ENCODE assay signal across 23 cellular contexts in the genomic region with DNA sequence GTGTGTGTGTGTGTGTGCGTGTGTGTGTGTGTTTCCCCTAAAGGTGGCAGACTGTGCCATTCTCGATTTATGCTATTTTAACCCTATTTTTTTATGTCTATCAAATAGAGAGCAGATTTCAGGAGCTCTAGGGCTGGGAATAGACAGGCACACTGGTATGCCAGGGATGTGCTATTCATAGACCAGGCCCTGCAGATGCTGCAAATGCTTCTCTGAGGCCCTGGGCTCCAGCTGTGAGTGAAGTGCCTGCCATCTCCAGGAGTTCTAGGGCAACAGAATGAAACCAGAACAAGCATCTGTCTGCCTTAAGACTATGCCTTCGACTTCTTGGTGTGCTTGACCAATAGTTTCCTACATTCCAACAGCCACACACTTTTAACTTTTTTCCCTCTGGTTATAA.
DNase-seq lines count a peak whose midpoint lies in the region; ATAC-seq and TF ChIP-seq lines count a peak whose summit lies in the region.
"Had no signal": no experiment of that assay in that cellular context is flagged by ENCODE, and none has a peak within 500 bp of the region (broad histone marks: within the 10 kb centered on the region; RNA-seq: fewer than 3 reads in every experiment).

No MANE protein-coding gene starts in this region.

- no peak overlapping the region for H3K4ac ChIP-seq in H9 (ENCODE audit: low read depth, low read length)
- H3K4ac ChIP-seq in mesendoderm (ENCODE audit: low read depth, low read length) = no peak overlapping the region

- no peaks in the 10 kb centered on the region for H3K23me2 ChIP-seq in H9 (ENCODE audit: insufficient read length, low read depth, low read length, poor library complexity, severe bottlenecking)

- H4K20me1 ChIP-seq in H9 (ENCODE audit: control insufficient read depth, insufficient read depth, insufficient read length) = no peaks in the 10 kb centered on the region
- H4K20me1 ChIP-seq: BLaER1 had no signal

- H4K8ac ChIP-seq in H9 (replicated peaks; ENCODE audit: insufficient read length, low read depth, low read length) (no peak overlapping the region), mesendoderm (ENCODE audit: low read depth, low read length) (no peak overlapping the region)

- ATAC-seq in GM18867 (IDR thresholded peaks at IDR 0.05; ENCODE audit: unreplicated experiment) (no peak), HG03045 (IDR thresholded peaks at IDR 0.05; ENCODE audit: unreplicated experiment) (no peak)
- ATAC-seq: activated CD8-positive, alpha-beta T cell treated with anti-CD3 and anti-CD28 coated beads for 36 hours; body of pancreas had no signal

- no peaks in the 10 kb centered on the region for H3K9me3 ChIP-seq in H9 (ENCODE audit: control insufficient read depth, low read depth, low read length)
- H3K9me3 ChIP-seq: BLaER1, body of pancreas had no signal

- no peak overlapping the region for H3K14ac ChIP-seq in H9 (ENCODE audit: insufficient read depth, low read length)

- H3K36me3 Mint-ChIP-seq in H9 (ENCODE audit: insufficient read depth in 1 of 3, low read depth in 3 of 3) = no peaks in the 10 kb centered on the region
- H3K36me3 Mint-ChIP-seq in activated T-cell treated with anti-CD3 and anti-CD28 coated beads, Interleukin-2, amount 50 U/mL, for 24 hours (ENCODE audit: low read depth) = no peaks in the 10 kb centered on the region
- H3K36me3 Mint-ChIP-seq: activated naive CD4-positive, alpha-beta T cell treated with anti-CD3 and anti-CD28 coated beads, Interleukin-2, amount 50 U/mL, for 24 hours had no signal

- H3K23ac ChIP-seq in H9 (ENCODE audit: insufficient read length, low read depth, low read length) = no peak overlapping the region
- H3K23ac ChIP-seq in mesendoderm (ENCODE audit: low read length) = no peak overlapping the region

- H2BK120ac ChIP-seq in H9 (ENCODE audit: low read depth, low read length, poor library complexity, severe bottlenecking) (no peak overlapping the region), mesendoderm (ENCODE audit: low read depth, low read length) (no peak overlapping the region)

- no peak overlapping the region for H4K91ac ChIP-seq in H9 (ENCODE audit: insufficient read length, low read depth, low read length)

- H3K27me3 ChIP-seq in H9 (ENCODE audit: insufficient read depth, low read length) (no peaks in the 10 kb centered on the region), mesendoderm (ENCODE audit: insufficient read depth, low read length, poor library complexity) (no peaks in the 10 kb centered on the region)
- H3K27me3 ChIP-seq: BLaER1, body of pancreas had no signal

- H3K79me2 ChIP-seq in H9 (ENCODE audit: insufficient read depth, low read length) = no peaks in the 10 kb centered on the region
- no peaks in the 10 kb centered on the region for H3K79me2 ChIP-seq in mesendoderm (ENCODE audit: control insufficient read depth, insufficient read depth, low read length)
- H3K79me2 ChIP-seq: parathyroid adenoma had no signal

- H3K27ac ChIP-seq in H9 (ENCODE audit: insufficient read length, low read depth, low read length) = no peak overlapping the region
- H3K27ac ChIP-seq in mesendoderm (ENCODE audit: low read depth, low read length) = no peak overlapping the region
- H3K27ac ChIP-seq: BLaER1, body of pancreas, parathyroid adenoma had no signal

- DNase-seq in AG20443 (ENCODE audit: low spot score) (peak; percentile 75), H9 (peak; percentile 70), choroid plexus epithelial cell (ENCODE audit: low read depth) (peak; percentile 85), mesendoderm (peak; percentile 58), HEK293T (ENCODE audit: extremely low spot score) (no peak)
- no peak for DNase-seq in activated T-cell treated with anti-CD3 and anti-CD28 coated beads, Interleukin-2, amount 50 U/mL, for 24 hours
- DNase-seq: activated B cell treated with CpG ODN at 0.5 μM for 24 hours; activated CD8-positive, alpha-beta T cell treated with anti-CD3 and anti-CD28 coated beads for 36 hours; activated T-cell treated with anti-CD3 and anti-CD28 coated beads, Interleukin-2, amount 50 U/mL, for 48 hours; body of pancreas; GOT3; NCI-H1694 treated with DMSO at 0.1 percent for 48 hours; NCI-H446 treated with DMSO at 0.1 percent for 48 hours; SHP77; small intestine; stimulated activated CD4-positive, alpha-beta T cell treated with anti-CD3 and anti-CD28 coated beads, Interleukin-4, amount 100 ng/mL, for 24 hours; T-helper 2 cell had no signal

- H3K18ac ChIP-seq in H9 (ENCODE audit: insufficient read length, low read depth, low read length) = no peak overlapping the region
- no peak overlapping the region for H3K18ac ChIP-seq in mesendoderm (ENCODE audit: low read length)

- H3K9me3 Mint-ChIP-seq in H9 = no peaks in the 10 kb centered on the region
- H3K9me3 Mint-ChIP-seq in activated T-cell treated with anti-CD3 and anti-CD28 coated beads, Interleukin-2, amount 50 U/mL, for 24 hours = no peaks in the 10 kb centered on the region
- H3K9me3 Mint-ChIP-seq: activated B cell treated with CpG ODN at 0.5 μM for 24 hours; activated CD8-positive, alpha-beta T cell treated with anti-CD3 and anti-CD28 coated beads for 36 hours; activated naive CD4-positive, alpha-beta T cell treated with anti-CD3 and anti-CD28 coated beads, Interleukin-2, amount 50 U/mL, for 24 hours; dendritic cell treated with granulocyte-macrophage colony-stimulating factor and Interleukin-4, amounts not matched to agents 40 ng/mL and 50 ng/mL, for 4 days had no signal

- no peaks in the 10 kb centered on the region for H3K36me3 ChIP-seq in mesendoderm (ENCODE audit: control insufficient read depth, insufficient read depth, low read length)
- H3K36me3 ChIP-seq: BLaER1 had no signal

- no peak overlapping the region for H2BK15ac ChIP-seq in H9 (ENCODE audit: low read depth, low read length)
- H2BK15ac ChIP-seq in mesendoderm (replicated peaks; ENCODE audit: low read depth) = no peak overlapping the region

- POLR2A ChIA-PET in HEK293T (lab: Yijun Ruan, JAX) = no interaction called here

- H3T11ph ChIP-seq in H9 (ENCODE audit: low read length) = no peak overlapping the region

- H3K4me2 ChIP-seq in H9 (ENCODE audit: insufficient read depth, insufficient read length, low read length) (no peak overlapping the region), mesendoderm (ENCODE audit: low read length) (no peak overlapping the region)
- H3K4me2 ChIP-seq: BLaER1 had no signal

- no peak overlapping the region for H3K4me3 Mint-ChIP-seq in H9
- H3K4me3 Mint-ChIP-seq in activated T-cell treated with anti-CD3 and anti-CD28 coated beads, Interleukin-2, amount 50 U/mL, for 24 hours = no peak overlapping the region
- H3K4me3 Mint-ChIP-seq: activated B cell treated with CpG ODN at 0.5 μM for 24 hours; activated CD8-positive, alpha-beta T cell treated with anti-CD3 and anti-CD28 coated beads for 36 hours; activated naive CD4-positive, alpha-beta T cell treated with anti-CD3 and anti-CD28 coated beads, Interleukin-2, amount 50 U/mL, for 24 hours; dendritic cell treated with granulocyte-macrophage colony-stimulating factor and Interleukin-4, amounts not matched to agents 40 ng/mL and 50 ng/mL, for 4 days had no signal

- H2BK20ac ChIP-seq in H9 (ENCODE audit: low read depth, low read length, poor library complexity, severe bottlenecking) = no peak overlapping the region

- no peak overlapping the region for H2BK12ac ChIP-seq in H9 (ENCODE audit: insufficient read length, low read depth, low read length)

- H2AK5ac ChIP-seq in H9 (ENCODE audit: insufficient read length, low read length) = no peak overlapping the region
- no peak overlapping the region for H2AK5ac ChIP-seq in mesendoderm (ENCODE audit: low read length)

- H3K27ac Mint-ChIP-seq in H9 = peak overlapping the region in 1 of 3 experiments; percentile 92; a peak in 3 of 7 replicates
- no peak overlapping the region for H3K27ac Mint-ChIP-seq in activated T-cell treated with anti-CD3 and anti-CD28 coated beads, Interleukin-2, amount 50 U/mL, for 24 hours
- H3K27ac Mint-ChIP-seq: activated B cell treated with CpG ODN at 0.5 μM for 24 hours; activated CD8-positive, alpha-beta T cell treated with anti-CD3 and anti-CD28 coated beads for 36 hours; activated naive CD4-positive, alpha-beta T cell treated with anti-CD3 and anti-CD28 coated beads, Interleukin-2, amount 50 U/mL, for 24 hours; dendritic cell treated with granulocyte-macrophage colony-stimulating factor and Interleukin-4, amounts not matched to agents 40 ng/mL and 50 ng/mL, for 4 days had no signal

- no peaks in the 10 kb centered on the region for H3K27me3 Mint-ChIP-seq in H9 (ENCODE audit: low read depth)
- peaks cover 34% of the 10 kb centered on the region for H3K27me3 Mint-ChIP-seq in activated T-cell treated with anti-CD3 and anti-CD28 coated beads, Interleukin-2, amount 50 U/mL, for 24 hours

- H2BK5ac ChIP-seq in H9 (ENCODE audit: insufficient read length, low read length) = no peak overlapping the region
- no peak overlapping the region for H2BK5ac ChIP-seq in mesendoderm (ENCODE audit: low read length)

- no CpG with 5 or more reads among the region's 3 CpGs for WGBS in H9 (ENCODE audit: extremely low coverage, insufficient read length, low lambda C conversion rate)
- no CpG with 5 or more reads among the region's 3 CpGs for WGBS in mesendoderm (ENCODE audit: extremely low coverage, insufficient coverage, low lambda C conversion rate)

- H3K4me3 ChIP-seq in choroid plexus epithelial cell (ENCODE audit: low read depth, low read length) (no peak overlapping the region), mesendoderm (ENCODE audit: low read length) (no peak overlapping the region)
- H3K4me3 ChIP-seq: BLaER1, body of pancreas had no signal

- CTCF ChIA-PET in HEK293T (lab: Yijun Ruan, JAX) = no interaction called here

- H3K9ac ChIP-seq in H9 (ENCODE audit: extremely low read depth, insufficient read length, low read length) (no peak overlapping the region), mesendoderm (ENCODE audit: low read length) (no peak overlapping the region)
- H3K9ac ChIP-seq: BLaER1, parathyroid adenoma had no signal

- H3K4me1 ChIP-seq in H9 (ENCODE audit: insufficient read depth, low read length) (peaks cover 12% of the 10 kb centered on the region; the same call in 1 of the 2 replicates), mesendoderm (ENCODE audit: control insufficient read depth, low read depth, low read length) (no peaks in the 10 kb centered on the region)
- H3K4me1 ChIP-seq: BLaER1, body of pancreas had no signal

- TF ChIP-seq CTCF in H9 (conservative IDR thresholded peaks at IDR 0.05) (no peak), choroid plexus epithelial cell (conservative IDR thresholded peaks at IDR 0.05; ENCODE audit: low read depth, low read length) (peak; percentile 6)

- H3K79me1 ChIP-seq in H9 (ENCODE audit: insufficient read depth, low read depth, low read length, poor library complexity, severe bottlenecking) (no peaks in the 10 kb centered on the region), mesendoderm (ENCODE audit: low read length) (no peaks in the 10 kb centered on the region)

- no peak overlapping the region for H3K56ac ChIP-seq in H9 (ENCODE audit: insufficient read length, low read depth, low read length)
- no peak overlapping the region for H3K56ac ChIP-seq in mesendoderm (ENCODE audit: low read length)

- no peak overlapping the region for H4K5ac ChIP-seq in H9 (ENCODE audit: insufficient read length, low read depth, low read length)
- H4K5ac ChIP-seq in mesendoderm (ENCODE audit: low read length) = no peak overlapping the region

- peaks cover 29 to 33% of the 10 kb centered on the region in 2 experiments for H3K4me1 Mint-ChIP-seq in H9
- peaks cover 18% of the 10 kb centered on the region for H3K4me1 Mint-ChIP-seq in activated T-cell treated with anti-CD3 and anti-CD28 coated beads, Interleukin-2, amount 50 U/mL, for 24 hours (ENCODE audit: low read depth)
- H3K4me1 Mint-ChIP-seq: activated B cell treated with CpG ODN at 0.5 μM for 24 hours; activated naive CD4-positive, alpha-beta T cell treated with anti-CD3 and anti-CD28 coated beads, Interleukin-2, amount 50 U/mL, for 24 hours had no signal

- no peak overlapping the region for H2AFZ ChIP-seq in H9 (ENCODE audit: low read length)
- H2AFZ ChIP-seq: parathyroid adenoma had no signal

Comparison
In these comparisons a context has a peak if more than half of its experiments do, and no peak if none do; other contexts are left out.
1. DNase-seq: peak in AG20443 (single experiment), H9 (single experiment), choroid plexus epithelial cell (single experiment) and mesendoderm (single experiment); none in activated T-cell treated with anti-CD3 and anti-CD28 coated beads, Interleukin-2, amount 50 U/mL, for 24 hours (single experiment) and HEK293T (single experiment).